In genomic region chr4:37951465-37952352, GRCh38 we compare ENCODE assay signal across 21 cellular contexts. TPM values are rescaled to one million over a fixed set of nuclear protein-coding genes. Genes with fewer than 3 reads are reported as not detected.
DNase-seq lines count a peak whose midpoint lies in the region; ATAC-seq and TF ChIP-seq lines count a peak whose summit lies in the region.
"Had no signal": no experiment of that assay in that cellular context is flagged by ENCODE, and none has a peak within 500 bp of the region (broad histone marks: within the 10 kb centered on the region; RNA-seq: fewer than 3 reads in every experiment).

No MANE protein-coding gene starts in this region.

- no peak overlapping the region for H2AFZ ChIP-seq in PC-3 (ENCODE audit: low read length)

- H3K4me1 ChIP-seq in PC-3 (ENCODE audit: insufficient read depth, low read length), result peaks cover 6% of the 10 kb centered on the region; the same call in 1 of the 2 replicates
- H3K4me1 ChIP-seq: pancreas, vagina had no signal

- no peak for TF ChIP-seq CTCF in PC-3 (conservative IDR thresholded peaks at IDR 0.05; ENCODE audit: low read depth, low read length)
- TF ChIP-seq CTCF in progenitor cell of endocrine pancreas (IDR thresholded peaks at IDR 0.05; ENCODE audit: unreplicated experiment), result no peak

- H3K27me3 ChIP-seq in PC-3 (ENCODE audit: low read length), result no peaks in the 10 kb centered on the region
- H3K27me3 ChIP-seq: pancreas, vagina had no signal

- H3K27ac ChIP-seq in PC-3 (ENCODE audit: low read length), result no peak overlapping the region
- H3K27ac ChIP-seq: pancreas, vagina had no signal

- H3K36me3 Mint-ChIP-seq in progenitor cell of endocrine pancreas (ENCODE audit: insufficient read depth), result no peaks in the 10 kb centered on the region

- H3K9me3 ChIP-seq in PC-3 (ENCODE audit: low read length), result no peaks in the 10 kb centered on the region
- H3K9me3 ChIP-seq: pancreas, vagina had no signal

- POLR2A ChIA-PET in PC-3 (lab: Charles Lee; ENCODE audit: unreplicated experiment), result no interaction called here

- no TSS peak for BruUV-seq in PC-3 (replicated peaks; lab: Mats Ljungman, UMichigan)

- intact Hi-C loops in PC-3 (cut with micrococcal nuclease), result no loop called here

- H3K4me2 ChIP-seq in PC-3 (ENCODE audit: low read length), result no peak overlapping the region

- CTCF ChIA-PET in PC-3 (lab: Charles Lee), result interaction anchor here (0.6 kb wide), 1 partner anchor 26 kb away, joined by 3 read pairs; no protein-coding TSS in a partner anchor

- H3K9ac ChIP-seq in PC-3 (ENCODE audit: low read length), result no peak overlapping the region

- in situ Hi-C loops in KBM-7 (cut with MboI; ENCODE audit: low pct_unique_long_range_greater_than_20kb, low sequenced_read_pairs), result no loop called here

- H3K4me3 Mint-ChIP-seq in progenitor cell of endocrine pancreas (ENCODE audit: low read depth), result no peak overlapping the region
- H3K4me3 Mint-ChIP-seq: T-helper 2 cell treated with Interferon-gamma antibody and Interleukin-4, amounts not matched to agents 5 μg/mL and 100 μg/mL, for 36 hours had no signal

- H4K20me1 ChIP-seq in PC-3 (ENCODE audit: low read length), result no peaks in the 10 kb centered on the region

- peak overlapping the region; percentile 59 for H3K27ac Mint-ChIP-seq in progenitor cell of endocrine pancreas
- H3K27ac Mint-ChIP-seq: T-helper 2 cell treated with Interferon-gamma antibody and Interleukin-4, amounts not matched to agents 5 μg/mL and 100 μg/mL, for 36 hours had no signal

- H3K9me3 Mint-ChIP-seq in progenitor cell of endocrine pancreas (ENCODE audit: low read depth), result no peaks in the 10 kb centered on the region
- H3K9me3 Mint-ChIP-seq: T-helper 2 cell treated with Interferon-gamma antibody and Interleukin-4, amounts not matched to agents 5 μg/mL and 100 μg/mL, for 36 hours had no signal

- H3K27me3 Mint-ChIP-seq in progenitor cell of endocrine pancreas, result no peaks in the 10 kb centered on the region

- no peaks in the 10 kb centered on the region for H3K36me3 ChIP-seq in PC-3 (ENCODE audit: low read depth, low read length)
- H3K36me3 ChIP-seq: pancreas, vagina had no signal

- no peaks in the 10 kb centered on the region for H3F3A ChIP-seq in PC-3 (ENCODE audit: low read length, unreplicated experiment)

- no peak overlapping the region for H3K4me3 ChIP-seq in PC-3 (ENCODE audit: low read length)
- H3K4me3 ChIP-seq: pancreas, vagina had no signal

- peak; percentile 88 for ATAC-seq in PC-3
- peak; percentile 61 for ATAC-seq in left lobe of liver
- ATAC-seq: left cardiac atrium had no signal

- peak; percentile 43 for DNase-seq in KBM-7
- peak; percentile 8 for DNase-seq in PC-3
- no peak for DNase-seq in left lobe of liver (ENCODE audit: low spot score)
- no peak for DNase-seq in progenitor cell of endocrine pancreas (ENCODE audit: low spot score, unreplicated experiment)
- no peak for DNase-seq in stimulated activated naive CD4-positive, alpha-beta T cell treated with Interleukin-2 at 50 U/mL for 16 hours (lab: John Stamatoyannopoulos, UW)
- DNase-seq in NCI-H1436 treated with DMSO at 0.1 percent for 48 hours (lab: John Stamatoyannopoulos, UW), result no peak
- DNase-seq in mucosa of gallbladder (ENCODE audit: low spot score), result no peak
- DNase-seq: activated CD8-positive, alpha-beta memory T cell treated with anti-CD3 and anti-CD28 coated beads, Interleukin-2, amount 50 U/mL, for 4 hours; activated effector memory CD4-positive, alpha-beta T cell treated with anti-CD3 and anti-CD28 coated beads, Interleukin-2, amount 50 U/mL, for 16 hours; erythroblast; HCEC 1CT; left cardiac atrium; NCI-H1694; NCI-H446 treated with DMSO at 0.1 percent for 48 hours; pancreas; SHP77; stimulated activated CD4-positive, alpha-beta T cell treated with anti-CD3 and anti-CD28 coated beads, Interleukin-2, amount 100 ng/mL, for 48 hours had no signal

- no peaks in the 10 kb centered on the region for H3K9me2 ChIP-seq in PC-3 (replicated peaks; ENCODE audit: low read length)

- H3K79me2 ChIP-seq in PC-3 (ENCODE audit: low read length), result no peaks in the 10 kb centered on the region

- H3K4me1 Mint-ChIP-seq in progenitor cell of endocrine pancreas (ENCODE audit: low read depth), result peaks cover 6% of the 10 kb centered on the region

RNA-seq across cellular contexts. Expression of gene PTTG2, which starts 8.5 kb away (rescaled TPM):
- not detected in 2 replicates for total RNA-seq in PC-3 (2014; rRNA removed)
- total RNA-seq in left lobe of liver, result not detected
- not detected in 2 replicates for total RNA-seq in progenitor cell of endocrine pancreas
- 1.1 TPM for total RNA-seq in mucosa of gallbladder
- total RNA-seq: frontal cortex, G401 had no signal

Comparison
In these comparisons a context has a peak if more than half of its experiments do, and no peak if none do; other contexts are left out.
1. DNase-seq: peak in KBM-7 (single experiment) and PC-3 (single experiment); none in left lobe of liver (single experiment), progenitor cell of endocrine pancreas (single experiment), stimulated activated naive CD4-positive, alpha-beta T cell treated with Interleukin-2 at 50 U/mL for 16 hours (single experiment), NCI-H1436 treated with DMSO at 0.1 percent for 48 hours (single experiment) and mucosa of gallbladder (single experiment).